ENCODE assay signal across 14 cellular contexts in genomic region chr6:3808189-3808588, GRCh38. TPM values are rescaled to one million over a fixed set of nuclear protein-coding genes. Genes with fewer than 3 reads are reported as not detected.
DNase-seq lines count a peak whose midpoint lies in the region; ATAC-seq and TF ChIP-seq lines count a peak whose summit lies in the region.
"Had no signal": no experiment of that assay in that cellular context is flagged by ENCODE, and none has a peak within 500 bp of the region (broad histone marks: within the 10 kb centered on the region; RNA-seq: fewer than 3 reads in every experiment).

No MANE protein-coding gene starts in this region.

- no peaks in the 10 kb centered on the region for H3K27me3 ChIP-seq in MG63
- H3K27me3 ChIP-seq in osteoblast (ENCODE audit: insufficient read depth, low read length) = no peaks in the 10 kb centered on the region

- H3K4me1 ChIP-seq in osteoblast (ENCODE audit: insufficient read depth, low read length) = peaks cover 49% of the 10 kb centered on the region

- TF ChIP-seq CTCF in osteoblast (IDR thresholded peaks at IDR 0.05; ENCODE audit: extremely low read depth, low read depth, low read length) = no peak

- H2AFZ ChIP-seq in osteoblast (ENCODE audit: low read length) = peak overlapping the region; percentile 4

- H3K9me3 ChIP-seq in MG63 (no peaks in the 10 kb centered on the region), osteoblast (ENCODE audit: low read depth, low read length) (no peaks in the 10 kb centered on the region)

- peak; percentile 36 for DNase-seq in A172 (ENCODE audit: low spot score)
- DNase-seq in MG63 = peak; percentile 55
- DNase-seq in epithelial cell of prostate (ENCODE audit: low read depth, low spot score) = no peak
- DNase-seq in osteoblast (ENCODE audit: insufficient read length, low spot score, missing footprints) = peak; percentile 89
- DNase-seq in activated CD4-positive, alpha-beta T cell treated with anti-CD3 and anti-CD28 coated beads for 48 hours = no peak
- DNase-seq: activated CD8-positive, alpha-beta memory T cell treated with anti-CD3 and anti-CD28 coated beads, Interleukin-2, amount 10 ng/mL, durations not matched to agents 7 days and 5 days; activated naive CD4-positive, alpha-beta T cell; effector memory CD4-positive, alpha-beta T cell; H7; stimulated activated CD4-positive, alpha-beta T cell treated with anti-CD3 and anti-CD28 coated beads, Interleukin-4, amount 100 ng/mL, for 1 hour had no signal

- H4K20me1 ChIP-seq in osteoblast (ENCODE audit: insufficient read depth, low read length) = no peaks in the 10 kb centered on the region

- H3K4me3 ChIP-seq in MG63 (no peak overlapping the region), osteoblast (ENCODE audit: insufficient read depth, low read length) (no peak overlapping the region)

- H3K36me3 ChIP-seq in MG63 = no peaks in the 10 kb centered on the region
- H3K36me3 ChIP-seq in osteoblast (ENCODE audit: insufficient read depth, low read length) = no peaks in the 10 kb centered on the region

- H3K27ac ChIP-seq in epithelial cell of prostate (peak overlapping the region; percentile 63), osteoblast (ENCODE audit: low read depth, low read length) (peak overlapping the region; percentile 80)

- peak overlapping the region; percentile 49 for H3K4me2 ChIP-seq in osteoblast (ENCODE audit: insufficient read depth, low read length)

- no peaks in the 10 kb centered on the region for H3K79me2 ChIP-seq in osteoblast (ENCODE audit: insufficient read depth, low read length)

- ATAC-seq in HG03175 (IDR thresholded peaks at IDR 0.05; ENCODE audit: unreplicated experiment) (no peak), HG03520 (IDR thresholded peaks at IDR 0.05; ENCODE audit: unreplicated experiment) (no peak), GM18873 (IDR thresholded peaks at IDR 0.05; ENCODE audit: low FRiP score, unreplicated experiment) (no peak)
- ATAC-seq: activated CD8-positive, alpha-beta memory T cell treated with anti-CD3 and anti-CD28 coated beads, Interleukin-2, amount 10 ng/mL, durations not matched to agents 7 days and 5 days; stimulated activated effector memory CD8-positive, alpha-beta T cell treated with anti-CD3 and anti-CD28 coated beads, Interleukin-12 subunit alpha, Interleukin-12 subunit beta, amount 100 ng/mL, for 72 hours had no signal

RNA-seq across cellular contexts. Expression of gene FAM50B, which starts 41.0 kb away (rescaled TPM):
- total RNA-seq in A172 (2014; rRNA removed; shearing (Covaris generic)) = 5.0 and 5.8 TPM in 2 replicates
- total RNA-seq in MG63 (2014; rRNA removed; shearing (Covaris generic); ENCODE audit: low replicate concordance) = not detected in 2 replicates
- 7.1 and 8.0 TPM in 2 replicates for total RNA-seq in osteoblast

RNA-seq across cellular contexts. Expression of gene PXDC1, which starts 56.7 kb away (rescaled TPM):
- total RNA-seq in A172 (2014; rRNA removed; shearing (Covaris generic)) = 38.6 and 50.8 TPM in 2 replicates
- 67.9 and 71.9 TPM in 2 replicates for total RNA-seq in MG63 (2014; rRNA removed; shearing (Covaris generic); ENCODE audit: low replicate concordance)
- total RNA-seq in osteoblast = 144 and 161 TPM in 2 replicates

Comparison
In these comparisons a context has a peak if more than half of its experiments do, and no peak if none do; other contexts are left out.
1. DNase-seq: peak in A172 (single experiment), MG63 (single experiment) and osteoblast (single experiment); none in epithelial cell of prostate (single experiment) and activated CD4-positive, alpha-beta T cell treated with anti-CD3 and anti-CD28 coated beads for 48 hours (single experiment).